ENCODE assay signal across 12 cellular contexts in genomic region chr22:40485813-40486610, GRCh38.
DNase-seq lines count a peak whose midpoint lies in the region; ATAC-seq, FAIRE-seq and TF ChIP-seq lines count a peak whose summit lies in the region.
"Had no signal": no experiment of that assay in that cellular context is flagged by ENCODE, and none has a peak within 500 bp of the region (broad histone marks: within the 10 kb centered on the region; RNA-seq: fewer than 3 reads in every experiment).

No MANE protein-coding gene starts in this region.

- H3K9me3 Mint-ChIP-seq in HFFc6 (no peaks in the 10 kb centered on the region), naive B cell (no peaks in the 10 kb centered on the region)
- H3K9me3 Mint-ChIP-seq: activated naive CD4-positive, alpha-beta T cell treated with anti-CD3 and anti-CD28 coated beads for 36 hours had no signal

- H3K4me3 Mint-ChIP-seq in HFFc6 (no peak overlapping the region), naive B cell (no peak overlapping the region)
- H3K4me3 Mint-ChIP-seq: activated naive CD4-positive, alpha-beta T cell treated with anti-CD3 and anti-CD28 coated beads for 36 hours had no signal

- TF ChIP-seq POLR2A in H54 (IDR thresholded peaks at IDR 0.05; ENCODE audit: low read depth, low read length) = no peak

- H3K4me1 Mint-ChIP-seq in HFFc6 (ENCODE audit: low read depth) (peaks cover 47% of the 10 kb centered on the region), naive B cell (peaks cover 14 to 16% (median 15%) of the 10 kb centered on the region in 3 donors)

- ATAC-seq in naive B cell (ENCODE audit: low read depth in 2 of 2) (no peak), HG03442 (IDR thresholded peaks at IDR 0.05; ENCODE audit: unreplicated experiment) (no peak), GM18861 (IDR thresholded peaks at IDR 0.05; ENCODE audit: unreplicated experiment) (no peak)

- peak overlapping the region; percentile 35 for H3K27ac Mint-ChIP-seq in HFFc6
- H3K27ac Mint-ChIP-seq in naive B cell = peak overlapping the region in 4 of 6 donors; percentile 4 to 61 (median 34)
- H3K27ac Mint-ChIP-seq: activated naive CD4-positive, alpha-beta T cell treated with anti-CD3 and anti-CD28 coated beads for 36 hours had no signal

- TF ChIP-seq CTCF in HFFc6 (IDR thresholded peaks at IDR 0.05) = no peak

- peaks cover 4% of the 10 kb centered on the region; the same call in 1 of the 2 replicates for H3K36me3 Mint-ChIP-seq in HFFc6 (ENCODE audit: low read depth)
- H3K36me3 Mint-ChIP-seq in naive B cell = no peaks in the 10 kb centered on the region

- DNase-seq in AG08395 (ENCODE audit: low spot score) = peak; percentile 22
- DNase-seq in HFFc6 = no peak
- DNase-seq in cerebellar cortex (ENCODE audit: low spot score) = peak; percentile 90
- no peak for DNase-seq in naive B cell
- DNase-seq in H54 (ENCODE audit: insufficient read length, low spot score) = no peak
- DNase-seq in NCI-H526 treated with DMSO at 0.1 percent for 48 hours (lab: John Stamatoyannopoulos, UW) = no peak
- DNase-seq: activated CD4-positive, alpha-beta T cell treated with anti-CD3 and anti-CD28 coated beads, Interleukin-2, amount 50 U/mL, for 48 hours; activated naive CD4-positive, alpha-beta T cell treated with anti-CD3 and anti-CD28 coated beads for 36 hours; NCI-H345 had no signal

- no peak for FAIRE-seq in H54 (lab: Jason Lieb, UNC)
- FAIRE-seq: islet of Langerhans had no signal

- no peaks in the 10 kb centered on the region for H3K27me3 Mint-ChIP-seq in HFFc6 (ENCODE audit: insufficient read depth)
- no peaks in the 10 kb centered on the region for H3K27me3 Mint-ChIP-seq in naive B cell

Comparison
In these comparisons a context has a peak if more than half of its experiments do, and no peak if none do; other contexts are left out.
1. DNase-seq: peak in AG08395 (single experiment) and cerebellar cortex (single experiment); none in HFFc6 (single experiment), naive B cell (single experiment), H54 (single experiment) and NCI-H526 treated with DMSO at 0.1 percent for 48 hours (single experiment).